In the genomic region with DNA sequence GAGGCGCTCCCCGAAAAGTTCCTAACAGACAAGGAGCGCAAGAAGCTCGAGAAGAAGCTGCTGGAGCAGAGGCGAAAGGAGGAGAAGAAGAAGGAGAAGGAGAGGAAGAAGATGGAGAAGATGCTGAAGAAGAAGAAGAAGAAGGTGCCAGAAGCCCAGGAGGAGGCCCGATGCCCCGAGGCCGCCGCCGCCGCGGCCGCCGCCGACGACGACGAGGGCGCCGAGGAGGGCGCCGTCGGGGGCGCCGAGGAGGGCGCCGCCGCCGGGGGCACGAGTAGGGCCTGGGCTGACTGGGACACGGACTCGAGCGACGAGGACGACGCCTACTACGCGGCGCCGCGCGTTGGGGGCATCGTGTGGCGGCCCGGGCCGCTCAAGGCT, we compare ENCODE assay signal across 8 cellular contexts. TPM values are rescaled to one million over a fixed set of nuclear protein-coding genes. Genes with fewer than 3 reads are reported as not detected.
A peak's percentile ranks its signal among the peaks of the same experiment; 100 is the strongest.
DNase-seq lines count a peak whose midpoint lies in the region; ATAC-seq and TF ChIP-seq lines count a peak whose summit lies in the region.

No MANE protein-coding gene starts in this region.

- peak overlapping the region; percentile 99 to 100 for H3K27ac ChIP-seq in ascending aorta
- H3K27ac ChIP-seq in liver (ENCODE audit: low read depth in 1 of 2, low read length in 2 of 2) = peak overlapping the region; percentile 83 to 86

- 27% methylated on average over 46 of the region's 46 CpGs for WGBS in liver

- intact Hi-C loops in ascending aorta (cut with DNase I) = loop anchor here (5.0 to 10.0 kb wide), 3 partner anchors 142 to 1185 kb away; partner anchors contain the start of gene ATP5F1E

- H3K27me3 ChIP-seq in ascending aorta = no peaks in the 10 kb centered on the region
- H3K27me3 ChIP-seq in liver (ENCODE audit: control insufficient read depth in 4 of 4, insufficient read depth in 4 of 4, low read length in 3 of 4) = no peaks in the 10 kb centered on the region

- no peak for TF ChIP-seq CTCF in ascending aorta (IDR thresholded peaks at IDR 0.05)
- no peak for TF ChIP-seq CTCF in liver (IDR thresholded peaks at IDR 0.05; ENCODE audit: low read depth, low read length, missing input control)
- TF ChIP-seq CTCF in type B pancreatic cell (conservative IDR thresholded peaks at IDR 0.05) = no peak

- H3K36me3 ChIP-seq in ascending aorta (no peaks in the 10 kb centered on the region), liver (ENCODE audit: control insufficient read depth in 4 of 4, insufficient read depth in 3 of 4, low read depth in 1 of 4, low read length in 3 of 4) (no peaks in the 10 kb centered on the region)

- no peaks in the 10 kb centered on the region for H3K9me3 ChIP-seq in ascending aorta
- H3K9me3 ChIP-seq in liver (ENCODE audit: control insufficient read depth in 4 of 4, low read length in 3 of 4) = no peaks in the 10 kb centered on the region

- peak overlapping the region; percentile 85 to 89 for H3K4me3 ChIP-seq in ascending aorta
- peak overlapping the region; percentile 45 to 99 (median 70) for H3K4me3 ChIP-seq in liver (ENCODE audit: low read depth in 1 of 3, low read length in 3 of 3)

- H3K9me3 Mint-ChIP-seq in type B pancreatic cell = no peaks in the 10 kb centered on the region

- peak overlapping the region; percentile 93 for H3K27ac Mint-ChIP-seq in type B pancreatic cell

- peak; percentile 60 for DNase-seq in activated CD8-positive, alpha-beta memory T cell treated with anti-CD3 and anti-CD28 coated beads, Interleukin-2, amount 50 U/mL, for 48 hours
- no peak for DNase-seq in activated CD8-positive, alpha-beta memory T cell treated with anti-CD3 and anti-CD28 coated beads for 24 hours
- DNase-seq in ascending aorta (ENCODE audit: low spot score in 2 of 2) (no peak), type B pancreatic cell (ENCODE audit: extremely low spot score, unreplicated experiment) (no peak), germinal center (ENCODE audit: low spot score) (no peak), SKM-1 (lab: John Stamatoyannopoulos, UW; ENCODE audit: unreplicated experiment) (no peak)

- H3K4me1 Mint-ChIP-seq in type B pancreatic cell (ENCODE audit: unreplicated experiment) = peaks cover 27% of the 10 kb centered on the region

- H3K4me1 ChIP-seq in ascending aorta (peaks cover 4 to 20% of the 10 kb centered on the region in 2 donors), liver (ENCODE audit: control insufficient read depth in 4 of 4, insufficient read depth in 4 of 4, low read length in 3 of 4) (peaks cover 10 to 32% (median 24%) of the 10 kb centered on the region in 4 donors)

- H3K36me3 Mint-ChIP-seq in type B pancreatic cell = peaks cover 9% of the 10 kb centered on the region

- H3K27me3 Mint-ChIP-seq in type B pancreatic cell = no peaks in the 10 kb centered on the region

- H3K9ac ChIP-seq in liver (ENCODE audit: low read depth in 1 of 2, low read length in 2 of 2) = no peak overlapping the region

- H3K4me3 Mint-ChIP-seq in type B pancreatic cell = peak overlapping the region; percentile 94

- no peak for ATAC-seq in GM21381 (IDR thresholded peaks at IDR 0.05; ENCODE audit: unreplicated experiment)

- TF ChIP-seq RAD21 in liver (IDR thresholded peaks at IDR 0.05) = no peak

TF ChIP-seq in liver, 16 proteins besides CTCF, POLR2A, EP300 and RAD21:
- TF ChIP-seq TAF1 (conservative IDR thresholded peaks at IDR 0.05) = no peak
- TF ChIP-seq FOXA2 (IDR thresholded peaks at IDR 0.05) = no peak
- TF ChIP-seq, protein P1, sequence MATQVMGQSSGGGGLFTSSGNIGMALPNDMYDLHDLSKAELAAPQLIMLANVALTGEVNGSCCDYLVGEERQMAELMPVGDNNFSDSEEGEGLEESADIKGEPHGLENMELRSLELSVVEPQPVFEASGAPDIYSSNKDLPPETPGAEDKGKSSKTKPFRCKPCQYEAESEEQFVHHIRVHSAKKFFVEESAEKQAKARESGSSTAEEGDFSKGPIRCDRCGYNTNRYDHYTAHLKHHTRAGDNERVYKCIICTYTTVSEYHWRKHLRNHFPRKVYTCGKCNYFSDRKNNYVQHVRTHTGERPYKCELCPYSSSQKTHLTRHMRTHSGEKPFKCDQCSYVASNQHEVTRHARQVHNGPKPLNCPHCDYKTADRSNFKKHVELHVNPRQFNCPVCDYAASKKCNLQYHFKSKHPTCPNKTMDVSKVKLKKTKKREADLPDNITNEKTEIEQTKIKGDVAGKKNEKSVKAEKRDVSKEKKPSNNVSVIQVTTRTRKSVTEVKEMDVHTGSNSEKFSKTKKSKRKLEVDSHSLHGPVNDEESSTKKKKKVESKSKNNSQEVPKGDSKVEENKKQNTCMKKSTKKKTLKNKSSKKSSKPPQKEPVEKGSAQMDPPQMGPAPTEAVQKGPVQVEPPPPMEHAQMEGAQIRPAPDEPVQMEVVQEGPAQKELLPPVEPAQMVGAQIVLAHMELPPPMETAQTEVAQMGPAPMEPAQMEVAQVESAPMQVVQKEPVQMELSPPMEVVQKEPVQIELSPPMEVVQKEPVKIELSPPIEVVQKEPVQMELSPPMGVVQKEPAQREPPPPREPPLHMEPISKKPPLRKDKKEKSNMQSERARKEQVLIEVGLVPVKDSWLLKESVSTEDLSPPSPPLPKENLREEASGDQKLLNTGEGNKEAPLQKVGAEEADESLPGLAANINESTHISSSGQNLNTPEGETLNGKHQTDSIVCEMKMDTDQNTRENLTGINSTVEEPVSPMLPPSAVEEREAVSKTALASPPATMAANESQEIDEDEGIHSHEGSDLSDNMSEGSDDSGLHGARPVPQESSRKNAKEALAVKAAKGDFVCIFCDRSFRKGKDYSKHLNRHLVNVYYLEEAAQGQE (IDR thresholded peaks at IDR 0.05) = no peak
- TF ChIP-seq, protein P2, sequence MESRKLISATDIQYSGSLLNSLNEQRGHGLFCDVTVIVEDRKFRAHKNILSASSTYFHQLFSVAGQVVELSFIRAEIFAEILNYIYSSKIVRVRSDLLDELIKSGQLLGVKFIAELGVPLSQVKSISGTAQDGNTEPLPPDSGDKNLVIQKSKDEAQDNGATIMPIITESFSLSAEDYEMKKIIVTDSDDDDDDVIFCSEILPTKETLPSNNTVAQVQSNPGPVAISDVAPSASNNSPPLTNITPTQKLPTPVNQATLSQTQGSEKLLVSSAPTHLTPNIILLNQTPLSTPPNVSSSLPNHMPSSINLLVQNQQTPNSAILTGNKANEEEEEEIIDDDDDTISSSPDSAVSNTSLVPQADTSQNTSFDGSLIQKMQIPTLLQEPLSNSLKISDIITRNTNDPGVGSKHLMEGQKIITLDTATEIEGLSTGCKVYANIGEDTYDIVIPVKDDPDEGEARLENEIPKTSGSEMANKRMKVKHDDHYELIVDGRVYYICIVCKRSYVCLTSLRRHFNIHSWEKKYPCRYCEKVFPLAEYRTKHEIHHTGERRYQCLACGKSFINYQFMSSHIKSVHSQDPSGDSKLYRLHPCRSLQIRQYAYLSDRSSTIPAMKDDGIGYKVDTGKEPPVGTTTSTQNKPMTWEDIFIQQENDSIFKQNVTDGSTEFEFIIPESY (IDR thresholded peaks at IDR 0.05) = no peak
- TF ChIP-seq GABPA (IDR thresholded peaks at IDR 0.05 in 1 of 2, conservative IDR thresholded peaks at IDR 0.05 in 1 of 2) = no peak
TF ChIP-seq in liver: peak in this region for 0.

RNA-seq across cellular contexts. Expression of gene GNAS, which starts 37.5 kb away (rescaled TPM):
- total RNA-seq in ascending aorta = 663 TPM
- 100 to 1,000 TPM; 234 to 360 TPM for total RNA-seq in liver
- 100 to 1,000 TPM; 115 to 321 TPM for polyA plus RNA-seq in liver
- 1,005 and 1,406 TPM in 2 replicates for total RNA-seq in type B pancreatic cell (ENCODE audit: low replicate concordance)

RNA-seq across cellular contexts. Expression of gene GNAS-AS1, which starts 39.4 kb away (rescaled TPM):
- total RNA-seq in ascending aorta (not detected), liver (under 1 TPM; 0.08 to 0.42 TPM), type B pancreatic cell (ENCODE audit: low replicate concordance) (1.7 and 6.1 TPM in 2 replicates)
- under 1 TPM in 1 of 2 donors, not detected in 1; 0.09 TPM for polyA plus RNA-seq in liver
